In the genomic region with DNA sequence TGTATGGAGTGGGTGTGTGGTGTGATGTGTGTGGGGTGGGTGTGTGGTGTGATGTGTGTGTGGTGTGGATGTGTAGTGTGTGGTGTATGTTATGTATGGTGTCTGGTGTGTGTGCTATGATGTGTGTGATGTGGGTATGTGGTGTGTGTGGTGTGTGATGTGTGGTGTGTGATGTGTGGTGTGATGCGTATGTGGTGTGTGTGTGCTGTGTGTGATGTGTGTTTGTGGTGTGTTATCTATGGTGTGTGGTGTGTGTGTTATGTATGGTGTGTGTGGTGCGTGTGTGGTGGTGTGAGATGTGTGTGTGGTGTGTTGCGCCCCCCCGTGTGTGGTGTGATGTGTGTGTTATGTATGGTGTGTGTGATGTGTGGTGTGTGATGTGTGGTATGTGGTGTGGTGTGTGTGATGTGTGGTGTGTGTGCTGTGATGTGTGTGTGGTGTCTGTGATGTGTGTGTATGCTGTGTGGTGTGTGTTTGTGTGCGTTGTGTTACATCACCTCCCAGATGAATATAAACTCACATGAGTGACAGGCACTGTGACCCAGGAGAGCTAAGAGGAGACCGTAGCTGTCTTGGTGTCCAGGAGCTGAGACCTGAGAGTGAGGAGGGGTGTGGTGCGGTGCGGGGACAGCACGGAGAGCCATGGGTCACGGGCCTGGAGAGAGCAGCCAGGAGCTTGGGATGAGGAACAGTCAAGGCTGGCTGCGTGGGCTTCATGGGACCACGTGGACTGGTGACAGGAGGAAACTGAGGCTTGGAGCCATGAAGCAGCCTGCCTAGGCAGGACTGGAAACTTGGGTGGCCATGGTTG, we compare ENCODE assay signal across 23 cellular contexts. TPM values are rescaled to one million over a fixed set of nuclear protein-coding genes. Genes with fewer than 3 reads are reported as not detected.
A peak's percentile ranks its signal among the peaks of the same experiment; 100 is the strongest.
DNase-seq lines count a peak whose midpoint lies in the region; ATAC-seq, FAIRE-seq and TF ChIP-seq lines count a peak whose summit lies in the region.
"Had no signal": no experiment of that assay in that cellular context is flagged by ENCODE, and none has a peak within 500 bp of the region (broad histone marks: within the 10 kb centered on the region; RNA-seq: fewer than 3 reads in every experiment).

No MANE protein-coding gene starts in this region.

- no peak overlapping the region for H3K4me2 ChIP-seq in HepG2 (ENCODE audit: low read depth, low read length)
- H3K4me2 ChIP-seq: BLaER1 had no signal

- no peak for TF ChIP-seq POLR2A in HepG2 (IDR thresholded peaks at IDR 0.05; ENCODE audit: insufficient read depth in 1 of 2, low read depth in 2 of 2, low read length in 2 of 2)

- peaks cover 0 to 11% of the 10 kb centered on the region in 2 experiments; a peak in 3 of 5 replicates for H3K27me3 ChIP-seq in HepG2 (ENCODE audit: control insufficient read depth in 1 of 2, insufficient read depth in 2 of 2, low read length in 2 of 2)
- H3K27me3 ChIP-seq: adrenal gland had no signal

- BruUV-seq in HepG2 (replicated peaks; lab: Mats Ljungman, UMichigan) = no TSS peak

- FAIRE-seq in HepG2 (lab: Jason Lieb, UNC) = no peak
- FAIRE-seq: islet of Langerhans had no signal

- H3K9ac ChIP-seq in HepG2 (ENCODE audit: insufficient read depth, low read depth, low read length) = no peak overlapping the region
- H3K9ac ChIP-seq: BLaER1 had no signal

- DNase-seq in AG20443 (ENCODE audit: low spot score) (peak; percentile 9), D341Med (ENCODE audit: low spot score) (peak; percentile 32), RPMI7951 (ENCODE audit: low read depth) (peak; percentile 48), HepG2 (ENCODE audit: low spot score) (peak; percentile 28), KBM-7 (no peak)
- DNase-seq in effector CD8-positive, alpha-beta T cell (lab: John Stamatoyannopoulos, UW) = no peak
- DNase-seq in stimulated activated CD4-positive, alpha-beta T cell treated with anti-CD3 and anti-CD28 coated beads, Interleukin-4, amount 100 ng/mL, for 24 hours = no peak
- DNase-seq: activated CD4-positive, alpha-beta T cell treated with anti-CD3 and anti-CD28 coated beads for 48 hours; caudate nucleus; DMS153; mammary epithelial cell; naive thymus-derived CD8-positive, alpha-beta T cell; NCI-H524 treated with DMSO at 0.1 percent for 48 hours; T1000 had no signal

- ATAC-seq in HepG2 (peak; percentile 46), HG02840 (IDR thresholded peaks at IDR 0.05; ENCODE audit: low FRiP score, unreplicated experiment) (no peak)
- ATAC-seq: HCT116; naive thymus-derived CD8-positive, alpha-beta T cell; stimulated activated effector memory CD8-positive, alpha-beta T cell treated with anti-CD3 and anti-CD28 coated beads, Interleukin-12 subunit alpha, Interleukin-12 subunit beta, amount 100 ng/mL, for 72 hours had no signal

- no peaks in the 10 kb centered on the region for H3K36me3 ChIP-seq in HepG2 (replicated peaks in 1 of 2; ENCODE audit: control insufficient read depth in 1 of 2, insufficient read depth in 2 of 2, low read length in 2 of 2)
- H3K36me3 ChIP-seq: adrenal gland, BLaER1, prostate gland, tibial nerve had no signal

- H3K27ac ChIP-seq in HepG2 (ENCODE audit: extremely low read length, insufficient read depth, low read length) = no peak overlapping the region
- H3K27ac ChIP-seq: adrenal gland, BLaER1, prostate gland, SK-N-MC, tibial nerve had no signal

- no peak overlapping the region for H3K4me3 ChIP-seq in HepG2 (replicated peaks in 1 of 3; ENCODE audit: insufficient read depth in 1 of 3, low read depth in 2 of 3, low read length in 3 of 3)
- H3K4me3 ChIP-seq: adrenal gland, BLaER1, prostate gland, SK-N-MC, tibial nerve had no signal

- H3K79me2 ChIP-seq in HepG2 (ENCODE audit: insufficient read depth, low read length) = no peaks in the 10 kb centered on the region

- no peaks in the 10 kb centered on the region for H3K9me3 ChIP-seq in HepG2 (ENCODE audit: low read length)
- H3K9me3 ChIP-seq: adrenal gland, BLaER1, prostate gland, tibial nerve had no signal

- no peaks in the 10 kb centered on the region for H4K20me1 ChIP-seq in HepG2 (ENCODE audit: insufficient read depth, low read length)

- intact Hi-C loops in HepG2 (cut with micrococcal nuclease; ENCODE audit: unreplicated experiment) = no loop called here

- TF ChIP-seq EP300 in HepG2 (IDR thresholded peaks at IDR 0.05; ENCODE audit: low read depth in 2 of 2, low read length in 2 of 2) (no peak), HepG2 (CRISPR knock-in tag; IDR thresholded peaks at IDR 0.05; ENCODE audit: borderline replicate concordance) (no peak)

- no peaks in the 10 kb centered on the region for H3K4me1 ChIP-seq in HepG2 (ENCODE audit: insufficient read depth, low read length)
- H3K4me1 ChIP-seq: adrenal gland, BLaER1, prostate gland, tibial nerve had no signal

- POLR2A ChIA-PET in HepG2 (lab: Yijun Ruan, JAX) = no interaction called here

- TF ChIP-seq CTCF in HepG2 (CRISPR knock-in tag; IDR thresholded peaks at IDR 0.05) = no peak

- in situ Hi-C loops in HepG2 (cut with HindIII; ENCODE audit: extremely low pct_ligation_motif_present, low pct_unique_long_range_greater_than_20kb) = no loop called here
- in situ Hi-C loops in KBM-7 (cut with MboI; ENCODE audit: low pct_unique_long_range_greater_than_20kb, low sequenced_read_pairs) = no loop called here

- CTCF ChIA-PET in HepG2 (lab: Yijun Ruan, JAX; ENCODE audit: low intra/inter-chr PET ratio, low total read pairs) = no interaction called here

- 24% methylated on average over 11 of the region's 12 CpGs for WGBS in HepG2 (ENCODE audit: low lambda C conversion rate)

- no peak overlapping the region for H2AFZ ChIP-seq in HepG2 (ENCODE audit: low read length)

- TF ChIP-seq RAD21 in HepG2 (CRISPR knock-in tag; IDR thresholded peaks at IDR 0.05) = no peak

TF ChIP-seq in HepG2, 621 proteins besides CTCF, POLR2A, EP300 and RAD21 (continues in another document):
- TF ChIP-seq, protein P1, sequence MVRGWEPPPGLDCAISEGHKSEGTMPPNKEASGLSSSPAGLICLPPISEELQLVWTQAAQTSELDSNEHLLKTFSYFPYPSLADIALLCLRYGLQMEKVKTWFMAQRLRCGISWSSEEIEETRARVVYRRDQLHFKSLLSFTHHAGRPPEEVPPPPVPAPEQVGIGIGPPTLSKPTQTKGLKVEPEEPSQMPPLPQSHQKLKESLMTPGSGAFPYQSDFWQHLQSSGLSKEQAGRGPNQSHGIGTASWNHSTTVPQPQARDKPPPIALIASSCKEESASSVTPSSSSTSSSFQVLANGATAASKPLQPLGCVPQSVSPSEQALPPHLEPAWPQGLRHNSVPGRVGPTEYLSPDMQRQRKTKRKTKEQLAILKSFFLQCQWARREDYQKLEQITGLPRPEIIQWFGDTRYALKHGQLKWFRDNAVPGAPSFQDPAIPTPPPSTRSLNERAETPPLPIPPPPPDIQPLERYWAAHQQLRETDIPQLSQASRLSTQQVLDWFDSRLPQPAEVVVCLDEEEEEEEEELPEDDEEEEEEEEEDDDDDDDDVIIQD (CRISPR knock-in tag; IDR thresholded peaks at IDR 0.05; ENCODE audit: low read depth) = no peak
- TF ChIP-seq IKZF1 (IDR thresholded peaks at IDR 0.05) = peak; percentile 60; the same call in 1 of the 2 replicates
- TF ChIP-seq ZNF780A (CRISPR knock-in tag; IDR thresholded peaks at IDR 0.05) = peak; percentile 28; the same call in 1 of the 2 replicates
- no peak for TF ChIP-seq ATF6 (CRISPR knock-in tag; conservative IDR thresholded peaks at IDR 0.05)
- TF ChIP-seq ZNF205 (CRISPR knock-in tag; IDR thresholded peaks at IDR 0.05) = no peak
- no peak for TF ChIP-seq ZNF468 (CRISPR knock-in tag; IDR thresholded peaks at IDR 0.05)
- TF ChIP-seq ZZZ3 (CRISPR knock-in tag; IDR thresholded peaks at IDR 0.05; ENCODE audit: borderline replicate concordance) = no peak
- TF ChIP-seq FOXA1 (IDR thresholded peaks at IDR 0.05) = 0 out of 2 replicates have a peak, but pooled peaks have one; percentile 3
- no peak for TF ChIP-seq FOXA1 (CRISPR knock-in tag; IDR thresholded peaks at IDR 0.05)

RNA-seq across cellular contexts. Expression of gene DLGAP4, which starts 8.8 kb away (rescaled TPM):
- 18.3 and 24.2 TPM in 2 replicates for total RNA-seq in RPMI7951 (2014; rRNA removed; shearing (Covaris generic))
- 13.3 and 15.2 TPM in 2 replicates for total RNA-seq in HepG2 (2016; rRNA removed; fragmentation: Illumina TruSeq; extraction: Trizol)
- 17.7 and 20.1 TPM in 2 replicates for total RNA-seq in HepG2 (2016; cell fraction: cytosol; rRNA removed; fragmentation: Illumina TruSeq; extraction: Trizol; ENCODE audit: low read depth)
- 10.7 and 12.5 TPM in 2 replicates for total RNA-seq in HepG2 (2016; cell fraction: insoluble cytoplasmic fraction; rRNA removed; fragmentation: Illumina TruSeq; extraction: Trizol)
- 30.2 and 36.1 TPM in 2 replicates for total RNA-seq in HepG2 (2016; cell fraction: membrane; rRNA removed; fragmentation: Illumina TruSeq; extraction: Trizol)
- 14.3 and 17.6 TPM in 2 replicates for total RNA-seq in HepG2 (2016; cell fraction: nucleus; rRNA removed; fragmentation: Illumina TruSeq; extraction: Trizol)
- polyA plus RNA-seq in HepG2 (2011; rRNA removed) = 26.7 and 33.5 TPM in 2 replicates
- polyA plus RNA-seq in HepG2 (2011; cell fraction: cytosol; rRNA removed) = 18.9 and 28.9 TPM in 2 replicates
- polyA plus RNA-seq in HepG2 (2011; cell fraction: nucleus; rRNA removed) = 81.3 and 93.4 TPM in 2 replicates
- polyA plus RNA-seq in HepG2 (2012) = 33.2 and 39.1 TPM in 2 replicates
- polyA plus RNA-seq in HepG2 (2016; cell fraction: cytosol; fragmentation: Illumina TruSeq; extraction: Trizol; ENCODE audit: low read depth) = 42.6 and 57.9 TPM in 2 replicates
- 32.0 and 44.7 TPM in 2 replicates for polyA plus RNA-seq in HepG2 (2016; cell fraction: insoluble cytoplasmic fraction; fragmentation: Illumina TruSeq; extraction: Trizol; ENCODE audit: low read depth)
- polyA plus RNA-seq in HepG2 (2016; cell fraction: membrane; fragmentation: Illumina TruSeq; extraction: Trizol; ENCODE audit: low read depth) = 45.4 and 49.0 TPM in 2 replicates
- 63.9 and 68.5 TPM in 2 replicates for polyA plus RNA-seq in HepG2 (2016; cell fraction: nucleus; fragmentation: Illumina TruSeq; extraction: Trizol; ENCODE audit: insufficient read depth, low read depth)
- polyA minus RNA-seq in HepG2 (2011; rRNA and poly(A)+ RNA removed; ENCODE audit: low replicate concordance) = 15.9 and 38.7 TPM in 2 replicates
- 33.7 and 42.9 TPM in 2 replicates for polyA minus RNA-seq in HepG2 (2011; cell fraction: cytosol; rRNA and poly(A)+ RNA removed)
- 29.9 and 33.6 TPM in 2 replicates for polyA minus RNA-seq in HepG2 (2011; cell fraction: nucleus; rRNA and poly(A)+ RNA removed)

Comparison
In these comparisons a context has a peak if more than half of its experiments do, and no peak if none do; other contexts are left out.
1. DNase-seq: peak in AG20443 (single experiment), D341Med (single experiment), RPMI7951 (single experiment) and HepG2 (single experiment); none in effector CD8-positive, alpha-beta T cell (single experiment), stimulated activated CD4-positive, alpha-beta T cell treated with anti-CD3 and anti-CD28 coated beads, Interleukin-4, amount 100 ng/mL, for 24 hours (single experiment) and KBM-7 (single experiment).